Comparison of ENCODE assay signal across 14 cellular contexts in the genomic region with DNA sequence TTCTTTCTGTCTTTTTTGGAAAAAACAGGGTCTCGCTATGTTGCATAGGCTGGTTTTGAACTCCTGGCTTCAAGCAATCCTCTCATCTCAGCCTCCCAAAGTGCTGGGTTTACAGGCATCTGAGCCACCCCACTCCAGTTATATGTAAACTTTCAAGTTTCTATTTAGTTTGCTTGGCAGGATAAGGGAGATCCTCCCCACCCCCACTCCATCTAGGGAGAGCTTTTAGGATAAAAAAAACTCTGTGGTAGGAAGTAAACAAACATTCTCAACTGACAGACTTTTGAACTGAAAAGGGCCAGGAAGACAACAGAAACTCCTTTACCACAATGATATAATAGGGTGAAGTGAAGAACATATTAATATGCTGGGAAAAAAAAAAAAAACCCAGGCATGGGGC. TPM values are rescaled to one million over a fixed set of nuclear protein-coding genes. Genes with fewer than 3 reads are reported as not detected.
A peak's percentile ranks its signal among the peaks of the same experiment; 100 is the strongest.
DNase-seq lines count a peak whose midpoint lies in the region; ATAC-seq and TF ChIP-seq lines count a peak whose summit lies in the region.
"Had no signal": no experiment of that assay in that cellular context is flagged by ENCODE, and none has a peak within 500 bp of the region (broad histone marks: within the 10 kb centered on the region; RNA-seq: fewer than 3 reads in every experiment).

No MANE protein-coding gene starts in this region.

- peak overlapping the region; percentile 27; the same call in 1 of the 2 replicates for H3K9ac ChIP-seq in PC-3 (ENCODE audit: low read length)

- no peak overlapping the region for H2AFZ ChIP-seq in PC-3 (ENCODE audit: low read length)

- no peak for DNase-seq in activated naive CD4-positive, alpha-beta T cell treated with anti-CD3 and anti-CD28 coated beads, Interleukin-2, amount 50 U/mL, for 16 hours
- DNase-seq in PC-3 (peak; percentile 68), foreskin keratinocyte (no peak), tibial artery (no peak), glutamatergic neuron (no peak)
- DNase-seq: natural killer cell had no signal

- no peaks in the 10 kb centered on the region for H3K79me2 ChIP-seq in PC-3 (ENCODE audit: low read length)

- H3K9me3 ChIP-seq in PC-3 (ENCODE audit: low read length) (no peaks in the 10 kb centered on the region), tibial artery (no peaks in the 10 kb centered on the region)
- H3K9me3 ChIP-seq: SJCRH30, uterus had no signal

- H3K4me1 ChIP-seq in PC-3 (ENCODE audit: insufficient read depth, low read length) (peaks cover 39% of the 10 kb centered on the region), foreskin keratinocyte (peaks cover 18% of the 10 kb centered on the region), tibial artery (no peaks in the 10 kb centered on the region)
- H3K4me1 ChIP-seq: uterus had no signal

- H3K4me3 ChIP-seq in PC-3 (ENCODE audit: low read length) (no peak overlapping the region), tibial artery (no peak overlapping the region)
- H3K4me3 ChIP-seq: coronary artery, SJCRH30, skin epidermis, uterus had no signal

- H3K36me3 ChIP-seq in PC-3 (ENCODE audit: low read depth, low read length) (no peaks in the 10 kb centered on the region), tibial artery (no peaks in the 10 kb centered on the region)
- H3K36me3 ChIP-seq: SJCRH30, uterus had no signal

- H3K27me3 ChIP-seq in PC-3 (ENCODE audit: low read length) (no peaks in the 10 kb centered on the region), foreskin keratinocyte (no peaks in the 10 kb centered on the region), tibial artery (no peaks in the 10 kb centered on the region)
- H3K27me3 ChIP-seq: SJCRH30, uterus had no signal

- peak overlapping the region; percentile 78 for H3K27ac ChIP-seq in PC-3 (ENCODE audit: low read length)
- H3K27ac ChIP-seq in foreskin keratinocyte = peak overlapping the region; percentile 81
- no peak overlapping the region for H3K27ac ChIP-seq in tibial artery
- H3K27ac ChIP-seq: coronary artery, SJCRH30, uterus had no signal

- POLR2A ChIA-PET in PC-3 (lab: Charles Lee; ENCODE audit: unreplicated experiment) = interaction anchor here (0.6 to 0.8 kb wide), 2 partner anchors 35 to 64 kb away, joined by 4 to 5 read pairs; no protein-coding TSS in a partner anchor

- no peaks in the 10 kb centered on the region for H3K9me3 Mint-ChIP-seq in activated naive CD4-positive, alpha-beta T cell treated with anti-CD3 and anti-CD28 coated beads, Interleukin-2, amount 50 U/mL, for 24 hours
- H3K9me3 Mint-ChIP-seq in glutamatergic neuron (ENCODE audit: unreplicated experiment) = no peaks in the 10 kb centered on the region
- H3K9me3 Mint-ChIP-seq: brain, natural killer cell had no signal

- TF ChIP-seq CTCF in PC-3 (conservative IDR thresholded peaks at IDR 0.05; ENCODE audit: low read depth, low read length) = no peak
- TF ChIP-seq CTCF in foreskin keratinocyte (conservative IDR thresholded peaks at IDR 0.05) = no peak
- TF ChIP-seq CTCF in tibial artery (IDR thresholded peaks at IDR 0.05) = no peak
- no peak for TF ChIP-seq CTCF in glutamatergic neuron (IDR thresholded peaks at IDR 0.05; ENCODE audit: partially characterized antibody, unreplicated experiment)

- no peaks in the 10 kb centered on the region for H4K20me1 ChIP-seq in PC-3 (ENCODE audit: low read length)

- H3K27ac Mint-ChIP-seq in activated naive CD4-positive, alpha-beta T cell treated with anti-CD3 and anti-CD28 coated beads, Interleukin-2, amount 50 U/mL, for 24 hours = peak overlapping the region; percentile 44
- H3K27ac Mint-ChIP-seq in glutamatergic neuron (ENCODE audit: unreplicated experiment) = no peak overlapping the region
- H3K27ac Mint-ChIP-seq: natural killer cell had no signal

- intact Hi-C loops in PC-3 (cut with micrococcal nuclease) (loop anchor here (2.0 to 5.0 kb wide), 3 partner anchors 47 to 111 kb away; no protein-coding TSS in a partner anchor), tibial artery (cut with DNase I; ENCODE audit: low total_unique reads) (no loop called here)

- no peaks in the 10 kb centered on the region for H3K36me3 Mint-ChIP-seq in activated naive CD4-positive, alpha-beta T cell treated with anti-CD3 and anti-CD28 coated beads, Interleukin-2, amount 50 U/mL, for 24 hours
- no peaks in the 10 kb centered on the region for H3K36me3 Mint-ChIP-seq in glutamatergic neuron (ENCODE audit: unreplicated experiment)
- H3K36me3 Mint-ChIP-seq: brain, natural killer cell had no signal

- H3K9me2 ChIP-seq in PC-3 (replicated peaks; ENCODE audit: low read length) = no peaks in the 10 kb centered on the region

- H3K4me2 ChIP-seq in PC-3 (ENCODE audit: low read length) = peak overlapping the region; percentile 25

- H3K4me1 Mint-ChIP-seq in activated naive CD4-positive, alpha-beta T cell treated with anti-CD3 and anti-CD28 coated beads, Interleukin-2, amount 50 U/mL, for 24 hours = peaks cover 20% of the 10 kb centered on the region
- no peaks in the 10 kb centered on the region for H3K4me1 Mint-ChIP-seq in glutamatergic neuron (ENCODE audit: low read depth, unreplicated experiment)

- TSS peak; percentile 30 for BruUV-seq in PC-3 (replicated peaks; lab: Mats Ljungman, UMichigan)

- ATAC-seq in PC-3 (no peak), foreskin keratinocyte (no peak), GM19035 (IDR thresholded peaks at IDR 0.05; ENCODE audit: unreplicated experiment) (no peak), HG02870 (IDR thresholded peaks at IDR 0.05; ENCODE audit: unreplicated experiment) (no peak)

- CTCF ChIA-PET in PC-3 (lab: Charles Lee) = no interaction called here

- H3F3A ChIP-seq in PC-3 (ENCODE audit: low read length, unreplicated experiment) = no peaks in the 10 kb centered on the region

- no peak overlapping the region for H3K4me3 Mint-ChIP-seq in activated naive CD4-positive, alpha-beta T cell treated with anti-CD3 and anti-CD28 coated beads, Interleukin-2, amount 50 U/mL, for 24 hours
- no peak overlapping the region for H3K4me3 Mint-ChIP-seq in glutamatergic neuron (ENCODE audit: unreplicated experiment)
- H3K4me3 Mint-ChIP-seq: brain, natural killer cell had no signal

- H3K27me3 Mint-ChIP-seq in activated naive CD4-positive, alpha-beta T cell treated with anti-CD3 and anti-CD28 coated beads, Interleukin-2, amount 50 U/mL, for 24 hours = no peaks in the 10 kb centered on the region
- peaks cover 2% of the 10 kb centered on the region for H3K27me3 Mint-ChIP-seq in glutamatergic neuron (ENCODE audit: unreplicated experiment)
- H3K27me3 Mint-ChIP-seq: brain had no signal

RNA-seq across cellular contexts. Expression of gene ZNF326, which starts 41.0 kb away (rescaled TPM):
- total RNA-seq in PC-3 (2014; rRNA removed) (7.2 and 12.7 TPM in 2 replicates), foreskin keratinocyte (16.6 and 19.8 TPM in 2 replicates), glutamatergic neuron (ENCODE audit: unreplicated experiment) (57.8 TPM)
- polyA plus RNA-seq in foreskin keratinocyte = 9.4 and 13.0 TPM in 2 replicates

Comparison
In these comparisons a context has a peak if more than half of its experiments do, and no peak if none do; other contexts are left out.
1. H3K27ac ChIP-seq: peak in PC-3 (single experiment) and foreskin keratinocyte (single experiment); none in tibial artery (0 of 2).